Comparison of ENCODE assay signal across 9 cellular contexts in genomic region chr5:160423025-160423554, GRCh38. TPM values are rescaled to one million over a fixed set of nuclear protein-coding genes. Genes with fewer than 3 reads are reported as not detected.
DNase-seq lines count a peak whose midpoint lies in the region; ATAC-seq lines count a peak whose summit lies in the region.
"Had no signal": no experiment of that assay in that cellular context is flagged by ENCODE, and none has a peak within 500 bp of the region (broad histone marks: within the 10 kb centered on the region; RNA-seq: fewer than 3 reads in every experiment).

No MANE protein-coding gene starts in this region.

- H3K4me3 ChIP-seq in HUES48 (ENCODE audit: low read depth, low read length) = peak overlapping the region; percentile 97
- peak overlapping the region; percentile 83 for H3K4me3 ChIP-seq in SK-N-MC

- peaks cover 16 to 24% (median 19%) of the 10 kb centered on the region in 3 donors for H3K27me3 Mint-ChIP-seq in immature natural killer cell (ENCODE audit: low read depth in 3 of 3)

- no peak overlapping the region for H3K27ac ChIP-seq in HUES48 (ENCODE audit: low read depth, low read length)
- H3K27ac ChIP-seq in SK-N-MC = no peak overlapping the region

- peaks cover 31% of the 10 kb centered on the region for H3K4me1 ChIP-seq in HUES48 (ENCODE audit: control insufficient read depth, insufficient read depth, low read length)

- DNase-seq in COR-L47 (lab: John Stamatoyannopoulos, UW) (peak; percentile 38), SK-N-MC (ENCODE audit: low read depth, low spot score) (no peak), immature natural killer cell (no peak), COLO829 (ENCODE audit: low spot score) (no peak), mucosa of gallbladder (ENCODE audit: low spot score) (no peak)
- DNase-seq: stimulated activated CD4-positive, alpha-beta T cell treated with anti-CD3 and anti-CD28 coated beads, Interleukin-4, amount 100 ng/mL, for 24 hours had no signal

- no peaks in the 10 kb centered on the region for H3K9me3 ChIP-seq in HUES48 (ENCODE audit: control insufficient read depth, insufficient read depth, low read length)
- H3K9me3 ChIP-seq in SK-N-MC (ENCODE audit: low read depth, low read length) = no peaks in the 10 kb centered on the region

- peak overlapping the region in 5 of 6 donors; percentile 24 to 90 (median 76) for H3K27ac Mint-ChIP-seq in immature natural killer cell

- H3K36me3 ChIP-seq in HUES48 (ENCODE audit: control insufficient read depth, insufficient read depth, low read length) (peaks cover 56% of the 10 kb centered on the region), SK-N-MC (ENCODE audit: insufficient read depth, low read length) (peaks cover 53% of the 10 kb centered on the region)

- no peaks in the 10 kb centered on the region for H3K9me3 Mint-ChIP-seq in immature natural killer cell

- no peak for ATAC-seq in HG02571 (IDR thresholded peaks at IDR 0.05; ENCODE audit: unreplicated experiment)
- ATAC-seq in GM18858 (IDR thresholded peaks at IDR 0.05; ENCODE audit: unreplicated experiment) = no peak

- H3K9ac ChIP-seq in HUES48 (ENCODE audit: low read depth, low read length) = no peak overlapping the region
- H3K9ac ChIP-seq in SK-N-MC (ENCODE audit: insufficient read length) = peak overlapping the region; percentile 75

- H3K4me1 Mint-ChIP-seq in immature natural killer cell = peaks cover 50 to 68% of the 10 kb centered on the region in 2 donors

- H3K27me3 ChIP-seq in HUES48 (ENCODE audit: control insufficient read depth, insufficient read depth, low read length) = no peaks in the 10 kb centered on the region

- peak overlapping the region in 4 of 5 donors; percentile 3 to 36 (median 18) for H3K4me3 Mint-ChIP-seq in immature natural killer cell

- H3K36me3 Mint-ChIP-seq in immature natural killer cell = no peaks in the 10 kb centered on the region

RNA-seq across cellular contexts. Expression of gene PTTG1, which starts 1.4 kb away (rescaled TPM):
- 10 to 100 TPM in 2 of 3 donors, 1 to 10 TPM in 1; 3.0 to 15.4 (median 12.1) TPM for polyA plus RNA-seq in immature natural killer cell
- 3.7 TPM for total RNA-seq in mucosa of gallbladder

RNA-seq across cellular contexts. Expression of gene SLU7, which starts 4.2 kb away (rescaled TPM):
- 100 to 1,000 TPM in 1 of 3 donors, 10 to 100 TPM in 2; 38.8 to 117 (median 71.0) TPM for polyA plus RNA-seq in immature natural killer cell
- total RNA-seq in mucosa of gallbladder = 48.0 TPM

RNA-seq across cellular contexts. Expression of gene FAM200C, which starts 23.2 kb away (rescaled TPM):
- under 1 TPM in 2 of 3 donors, not detected in 1; 0.36 to 0.48 TPM for polyA plus RNA-seq in immature natural killer cell
- total RNA-seq in mucosa of gallbladder = 5.4 TPM

RNA-seq across cellular contexts. Expression of gene C1QTNF2, which starts 52.7 kb away (rescaled TPM):
- polyA plus RNA-seq in immature natural killer cell = not detected
- total RNA-seq in mucosa of gallbladder = 2.2 TPM
